1 cellular context compared by ENCODE assay signal in the genomic region with DNA sequence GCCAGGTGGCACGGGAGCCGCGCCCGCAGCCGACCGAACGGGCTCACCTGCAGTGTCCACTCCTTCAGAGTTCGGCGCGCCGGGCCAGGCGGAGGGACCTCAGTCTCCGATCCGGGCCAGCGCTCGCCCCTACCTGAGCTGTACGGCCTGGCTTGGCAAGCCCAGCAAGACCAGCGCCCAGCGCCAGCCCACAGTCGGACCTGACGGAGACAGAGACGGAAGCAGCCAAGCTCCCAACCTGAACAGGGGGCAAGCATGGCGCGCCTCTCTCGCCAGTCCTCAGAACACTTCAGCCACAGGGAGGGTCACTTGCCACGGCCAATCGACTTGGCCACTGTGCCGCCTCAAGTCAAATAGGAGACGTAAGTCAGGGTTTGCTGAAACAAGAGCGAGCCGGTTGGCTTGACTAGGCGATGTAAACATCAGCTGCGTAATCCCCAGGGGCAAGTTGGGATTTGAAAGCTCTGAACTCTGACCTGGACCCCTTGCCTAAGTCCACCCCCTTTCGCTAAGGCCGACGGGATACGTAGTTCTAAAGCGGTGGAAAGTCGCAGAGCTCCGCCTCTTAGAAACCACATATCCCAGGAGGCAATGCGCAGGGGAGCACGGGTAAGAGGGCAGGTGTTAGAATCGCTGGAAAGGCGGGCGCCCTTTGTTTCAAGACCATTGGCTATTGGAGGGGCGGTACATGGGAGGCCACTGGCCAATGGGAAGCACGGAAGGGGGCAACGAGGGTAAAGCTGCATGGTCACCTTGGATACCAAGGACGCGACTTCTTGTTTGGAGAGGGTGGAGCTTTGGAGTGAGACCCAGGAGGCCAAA.
TF ChIP-seq lines count a peak whose summit lies in the region.
"Not testable (repeated sequence)": the region's sequence is repeated elsewhere in the genome, so short reads cannot be mapped to it uniquely, and the experiment has no call there.

A gene with protein sequence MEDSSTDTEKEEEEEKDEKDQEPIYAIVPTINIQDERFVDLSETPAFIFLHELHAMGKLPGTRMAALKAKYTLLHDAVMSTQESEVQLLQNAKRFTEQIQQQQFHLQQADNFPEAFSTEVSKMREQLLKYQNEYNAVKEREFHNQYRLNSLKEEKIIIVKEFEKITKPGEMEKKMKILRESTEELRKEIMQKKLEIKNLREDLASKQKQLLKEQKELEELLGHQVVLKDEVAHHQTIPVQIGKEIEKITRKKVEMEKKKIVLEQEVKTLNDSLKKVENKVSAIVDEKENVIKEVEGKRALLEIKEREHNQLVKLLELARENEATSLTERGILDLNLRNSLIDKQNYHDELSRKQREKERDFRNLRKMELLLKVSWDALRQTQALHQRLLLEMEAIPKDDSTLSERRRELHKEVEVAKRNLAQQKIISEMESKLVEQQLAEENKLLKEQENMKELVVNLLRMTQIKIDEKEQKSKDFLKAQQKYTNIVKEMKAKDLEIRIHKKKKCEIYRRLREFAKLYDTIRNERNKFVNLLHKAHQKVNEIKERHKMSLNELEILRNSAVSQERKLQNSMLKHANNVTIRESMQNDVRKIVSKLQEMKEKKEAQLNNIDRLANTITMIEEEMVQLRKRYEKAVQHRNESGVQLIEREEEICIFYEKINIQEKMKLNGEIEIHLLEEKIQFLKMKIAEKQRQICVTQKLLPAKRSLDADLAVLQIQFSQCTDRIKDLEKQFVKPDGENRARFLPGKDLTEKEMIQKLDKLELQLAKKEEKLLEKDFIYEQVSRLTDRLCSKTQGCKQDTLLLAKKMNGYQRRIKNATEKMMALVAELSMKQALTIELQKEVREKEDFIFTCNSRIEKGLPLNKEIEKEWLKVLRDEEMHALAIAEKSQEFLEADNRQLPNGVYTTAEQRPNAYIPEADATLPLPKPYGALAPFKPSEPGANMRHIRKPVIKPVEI (plus strand): TSS at position 756 of the 822 bp plus-strand sequence. CDS start 45,054 bp downstream, outside the sequence.

TF ChIP-seq in HepG2, 621 proteins besides CTCF, POLR2A, EP300 and RAD21 (continued from another document and continues in another):
- TF ChIP-seq MNT (IDR thresholded peaks at IDR 0.05) (peak; percentile 77), FOXP1 (CRISPR knock-in tag; IDR thresholded peaks at IDR 0.05) (0 out of 2 replicates have a peak, but pooled peaks have one; percentile 12), ZNF614 (CRISPR knock-in tag; IDR thresholded peaks at IDR 0.05; ENCODE audit: borderline replicate concordance) (0 out of 2 replicates have a peak, but pooled peaks have one; percentile 56), GATAD2A (CRISPR knock-in tag; IDR thresholded peaks at IDR 0.05) (peak; percentile 49), SAP130 (CRISPR knock-in tag; IDR thresholded peaks at IDR 0.05; ENCODE audit: low read depth) (peak; percentile 99), SP4 (CRISPR knock-in tag; IDR thresholded peaks at IDR 0.05) (peak; percentile 97), NCOR1 (IDR thresholded peaks at IDR 0.05; ENCODE audit: borderline replicate concordance, low read length) (peak; percentile 65; the same call in 1 of the 2 replicates), NFYB (CRISPR knock-in tag; IDR thresholded peaks at IDR 0.05) (peak; percentile 86), TGIF2 (CRISPR knock-in tag; IDR thresholded peaks at IDR 0.05) (peak; percentile 82; the same call in 1 of the 2 replicates), TBL1XR1 (IDR thresholded peaks at IDR 0.05; ENCODE audit: borderline replicate concordance, low read length, partially characterized antibody) (peak; percentile 74), CEBPG (CRISPR knock-in tag; IDR thresholded peaks at IDR 0.05) (peak; percentile 76), KDM5B (CRISPR knock-in tag; IDR thresholded peaks at IDR 0.05; ENCODE audit: borderline replicate concordance) (peak; percentile 42; the same call in 1 of the 2 replicates), THRA (CRISPR knock-in tag; IDR thresholded peaks at IDR 0.05; ENCODE audit: borderline replicate concordance) (peak; percentile 67; the same call in 1 of the 2 replicates), MAZ (IDR thresholded peaks at IDR 0.05; ENCODE audit: borderline replicate concordance, low read depth, low read length) (peak; percentile 47; the same call in 1 of the 2 replicates), MAZ (CRISPR knock-in tag; IDR thresholded peaks at IDR 0.05; ENCODE audit: low read depth) (peak; percentile 66; the same call in 1 of the 2 replicates), CHD2 (IDR thresholded peaks at IDR 0.05; ENCODE audit: low read depth, low read length) (0 out of 2 replicates have a peak, but pooled peaks have one; percentile 21), HNF4A (CRISPR knock-in tag; IDR thresholded peaks at IDR 0.05) (peak; percentile 74), RFX1 (IDR thresholded peaks at IDR 0.05) (peak; percentile 46; the same call in 1 of the 2 replicates), HNF4G (IDR thresholded peaks at IDR 0.05; ENCODE audit: borderline replicate concordance, low read depth, low read length) (peak; percentile 64; the same call in 1 of the 2 replicates), HNF4G (CRISPR knock-in tag; IDR thresholded peaks at IDR 0.05; ENCODE audit: borderline replicate concordance, low read depth) (peak; percentile 28; the same call in 1 of the 2 replicates), ARID3A (IDR thresholded peaks at IDR 0.05; ENCODE audit: low read depth, low read length) (0 out of 2 replicates have a peak, but pooled peaks have one; percentile 11), ZNF883 (CRISPR knock-in tag; IDR thresholded peaks at IDR 0.05; ENCODE audit: not compliant biosample characterization) (peak; percentile 36), ETV5 (CRISPR knock-in tag; IDR thresholded peaks at IDR 0.05; ENCODE audit: borderline replicate concordance) (0 out of 2 replicates have a peak, but pooled peaks have one; percentile 24), MEF2D (CRISPR knock-in tag; IDR thresholded peaks at IDR 0.05) (peak; percentile 48; the same call in 1 of the 2 replicates), NR2F1 (CRISPR knock-in tag; IDR thresholded peaks at IDR 0.05) (peak; percentile 90 to 94), ZBTB25 (CRISPR knock-in tag; IDR thresholded peaks at IDR 0.05) (0 out of 2 replicates have a peak, but pooled peaks have one; percentile 18), ZNF777 (CRISPR knock-in tag; IDR thresholded peaks at IDR 0.05) (peak; percentile 68), THAP11 (CRISPR knock-in tag; IDR thresholded peaks at IDR 0.05) (peak; percentile 98), ZNF501 (CRISPR knock-in tag; IDR thresholded peaks at IDR 0.05) (peak; percentile 86), RARA (CRISPR knock-in tag; IDR thresholded peaks at IDR 0.05) (0 out of 2 replicates have a peak, but pooled peaks have one; percentile 9)
- TF ChIP-seq, protein P1, sequence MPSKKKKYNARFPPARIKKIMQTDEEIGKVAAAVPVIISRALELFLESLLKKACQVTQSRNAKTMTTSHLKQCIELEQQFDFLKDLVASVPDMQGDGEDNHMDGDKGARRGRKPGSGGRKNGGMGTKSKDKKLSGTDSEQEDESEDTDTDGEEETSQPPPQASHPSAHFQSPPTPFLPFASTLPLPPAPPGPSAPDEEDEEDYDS (CRISPR knock-in tag; IDR thresholded peaks at IDR 0.05) = peak; percentile 53; the same call in 1 of the 2 replicates
- not testable (repeated sequence) for TF ChIP-seq FOXP1 (IDR thresholded peaks at IDR 0.05)
- TF ChIP-seq, protein P2, sequence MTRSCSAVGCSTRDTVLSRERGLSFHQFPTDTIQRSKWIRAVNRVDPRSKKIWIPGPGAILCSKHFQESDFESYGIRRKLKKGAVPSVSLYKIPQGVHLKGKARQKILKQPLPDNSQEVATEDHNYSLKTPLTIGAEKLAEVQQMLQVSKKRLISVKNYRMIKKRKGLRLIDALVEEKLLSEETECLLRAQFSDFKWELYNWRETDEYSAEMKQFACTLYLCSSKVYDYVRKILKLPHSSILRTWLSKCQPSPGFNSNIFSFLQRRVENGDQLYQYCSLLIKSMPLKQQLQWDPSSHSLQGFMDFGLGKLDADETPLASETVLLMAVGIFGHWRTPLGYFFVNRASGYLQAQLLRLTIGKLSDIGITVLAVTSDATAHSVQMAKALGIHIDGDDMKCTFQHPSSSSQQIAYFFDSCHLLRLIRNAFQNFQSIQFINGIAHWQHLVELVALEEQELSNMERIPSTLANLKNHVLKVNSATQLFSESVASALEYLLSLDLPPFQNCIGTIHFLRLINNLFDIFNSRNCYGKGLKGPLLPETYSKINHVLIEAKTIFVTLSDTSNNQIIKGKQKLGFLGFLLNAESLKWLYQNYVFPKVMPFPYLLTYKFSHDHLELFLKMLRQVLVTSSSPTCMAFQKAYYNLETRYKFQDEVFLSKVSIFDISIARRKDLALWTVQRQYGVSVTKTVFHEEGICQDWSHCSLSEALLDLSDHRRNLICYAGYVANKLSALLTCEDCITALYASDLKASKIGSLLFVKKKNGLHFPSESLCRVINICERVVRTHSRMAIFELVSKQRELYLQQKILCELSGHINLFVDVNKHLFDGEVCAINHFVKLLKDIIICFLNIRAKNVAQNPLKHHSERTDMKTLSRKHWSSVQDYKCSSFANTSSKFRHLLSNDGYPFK (CRISPR knock-in tag; IDR thresholded peaks at IDR 0.05; ENCODE audit: borderline replicate concordance) = peak; percentile 56; the same call in 1 of the 2 replicates
- TF ChIP-seq, protein P3, sequence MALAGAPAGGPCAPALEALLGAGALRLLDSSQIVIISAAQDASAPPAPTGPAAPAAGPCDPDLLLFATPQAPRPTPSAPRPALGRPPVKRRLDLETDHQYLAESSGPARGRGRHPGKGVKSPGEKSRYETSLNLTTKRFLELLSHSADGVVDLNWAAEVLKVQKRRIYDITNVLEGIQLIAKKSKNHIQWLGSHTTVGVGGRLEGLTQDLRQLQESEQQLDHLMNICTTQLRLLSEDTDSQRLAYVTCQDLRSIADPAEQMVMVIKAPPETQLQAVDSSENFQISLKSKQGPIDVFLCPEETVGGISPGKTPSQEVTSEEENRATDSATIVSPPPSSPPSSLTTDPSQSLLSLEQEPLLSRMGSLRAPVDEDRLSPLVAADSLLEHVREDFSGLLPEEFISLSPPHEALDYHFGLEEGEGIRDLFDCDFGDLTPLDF (CRISPR knock-in tag; IDR thresholded peaks at IDR 0.05) = peak; percentile 91
- TF ChIP-seq, protein P4, sequence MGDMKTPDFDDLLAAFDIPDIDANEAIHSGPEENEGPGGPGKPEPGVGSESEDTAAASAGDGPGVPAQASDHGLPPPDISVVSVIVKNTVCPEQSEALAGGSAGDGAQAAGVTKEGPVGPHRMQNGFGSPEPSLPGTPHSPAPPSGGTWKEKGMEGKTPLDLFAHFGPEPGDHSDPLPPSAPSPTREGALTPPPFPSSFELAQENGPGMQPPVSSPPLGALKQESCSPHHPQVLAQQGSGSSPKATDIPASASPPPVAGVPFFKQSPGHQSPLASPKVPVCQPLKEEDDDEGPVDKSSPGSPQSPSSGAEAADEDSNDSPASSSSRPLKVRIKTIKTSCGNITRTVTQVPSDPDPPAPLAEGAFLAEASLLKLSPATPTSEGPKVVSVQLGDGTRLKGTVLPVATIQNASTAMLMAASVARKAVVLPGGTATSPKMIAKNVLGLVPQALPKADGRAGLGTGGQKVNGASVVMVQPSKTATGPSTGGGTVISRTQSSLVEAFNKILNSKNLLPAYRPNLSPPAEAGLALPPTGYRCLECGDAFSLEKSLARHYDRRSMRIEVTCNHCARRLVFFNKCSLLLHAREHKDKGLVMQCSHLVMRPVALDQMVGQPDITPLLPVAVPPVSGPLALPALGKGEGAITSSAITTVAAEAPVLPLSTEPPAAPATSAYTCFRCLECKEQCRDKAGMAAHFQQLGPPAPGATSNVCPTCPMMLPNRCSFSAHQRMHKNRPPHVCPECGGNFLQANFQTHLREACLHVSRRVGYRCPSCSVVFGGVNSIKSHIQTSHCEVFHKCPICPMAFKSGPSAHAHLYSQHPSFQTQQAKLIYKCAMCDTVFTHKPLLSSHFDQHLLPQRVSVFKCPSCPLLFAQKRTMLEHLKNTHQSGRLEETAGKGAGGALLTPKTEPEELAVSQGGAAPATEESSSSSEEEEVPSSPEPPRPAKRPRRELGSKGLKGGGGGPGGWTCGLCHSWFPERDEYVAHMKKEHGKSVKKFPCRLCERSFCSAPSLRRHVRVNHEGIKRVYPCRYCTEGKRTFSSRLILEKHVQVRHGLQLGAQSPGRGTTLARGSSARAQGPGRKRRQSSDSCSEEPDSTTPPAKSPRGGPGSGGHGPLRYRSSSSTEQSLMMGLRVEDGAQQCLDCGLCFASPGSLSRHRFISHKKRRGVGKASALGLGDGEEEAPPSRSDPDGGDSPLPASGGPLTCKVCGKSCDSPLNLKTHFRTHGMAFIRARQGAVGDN (CRISPR knock-in tag; IDR thresholded peaks at IDR 0.05) = peak; percentile 79
